Comparison of ENCODE assay signal across 16 cellular contexts in the genomic region with DNA sequence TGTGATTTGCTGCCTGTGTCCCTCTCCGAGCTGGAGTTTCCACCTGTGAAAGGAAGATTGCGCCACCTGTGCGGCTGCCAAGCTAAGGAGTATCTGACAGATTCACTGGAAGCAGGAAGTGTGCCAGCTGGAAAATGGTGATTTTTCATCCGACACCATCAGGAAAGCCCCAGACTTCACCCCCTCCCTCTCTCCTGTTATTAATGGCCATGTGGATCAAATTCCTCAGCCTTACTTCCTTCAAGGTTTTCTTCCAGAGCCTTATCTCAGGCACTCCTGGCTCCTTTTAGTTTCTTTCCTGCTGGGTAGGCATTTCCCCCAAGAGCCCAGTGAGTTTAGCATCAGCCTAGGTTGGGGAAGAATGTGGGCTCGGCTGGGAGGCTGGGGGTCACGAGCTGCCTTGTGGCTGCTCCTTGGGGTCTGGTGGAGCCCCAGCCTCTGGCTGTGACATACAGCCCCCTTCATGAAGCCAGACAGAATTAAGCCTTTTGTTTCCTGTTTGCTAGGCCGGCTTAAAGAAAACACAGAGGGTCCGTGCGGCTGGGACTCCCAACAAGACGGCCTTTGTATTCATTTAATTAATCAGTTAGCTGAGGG. TPM values are rescaled to one million over a fixed set of nuclear protein-coding genes. Genes with fewer than 3 reads are reported as not detected.
DNase-seq lines count a peak whose midpoint lies in the region; ATAC-seq and TF ChIP-seq lines count a peak whose summit lies in the region.
"Had no signal": no experiment of that assay in that cellular context is flagged by ENCODE, and none has a peak within 500 bp of the region (broad histone marks: within the 10 kb centered on the region; RNA-seq: fewer than 3 reads in every experiment).

No MANE protein-coding gene starts in this region.

- H3K4me3 ChIP-seq in SK-N-MC, result peak overlapping the region; percentile 22; the same call in 1 of the 2 replicates
- H3K4me3 ChIP-seq in kidney epithelial cell (ENCODE audit: low read depth, low read length), result no peak overlapping the region
- H3K4me3 ChIP-seq: BLaER1 had no signal

- H3K9me3 ChIP-seq in SK-N-MC (ENCODE audit: low read depth, low read length), result no peaks in the 10 kb centered on the region
- H3K9me3 ChIP-seq: BLaER1 had no signal

- ATAC-seq in GM19455 (IDR thresholded peaks at IDR 0.05; ENCODE audit: unreplicated experiment), result no peak
- ATAC-seq: activated CD8-positive, alpha-beta T cell treated with anti-CD3 and anti-CD28 coated beads, Interleukin-2, amount 10 ng/mL, durations not matched to agents 7 days and 5 days; Panc1; stimulated activated memory B cell treated with anti-CD40 and anti-IgM and Interleukin-4, amounts not matched to agents 10 μg/mL and 1 μg/mL and 100 μg/mL, for 72 hours had no signal

- TF ChIP-seq CTCF in kidney epithelial cell (IDR thresholded peaks at IDR 0.05; ENCODE audit: insufficient read depth, low read length, poor library complexity, severe bottlenecking), result no peak

- H3K27me3 ChIP-seq in kidney epithelial cell (ENCODE audit: control insufficient read depth, insufficient read depth, low read length), result peaks cover 3% of the 10 kb centered on the region
- H3K27me3 ChIP-seq: BLaER1 had no signal

- H3K27ac ChIP-seq in SK-N-MC, result no peak overlapping the region
- H3K27ac ChIP-seq: BLaER1 had no signal

- DNase-seq in HT-29 (ENCODE audit: low spot score) (peak; percentile 10), SK-N-MC (ENCODE audit: low read depth, low spot score) (no peak), kidney epithelial cell (ENCODE audit: low read depth) (peak; percentile 14), renal cortical epithelial cell (ENCODE audit: low read depth) (peak; percentile 18), NCI-H345 treated with DMSO at 0.1 percent for 48 hours (lab: John Stamatoyannopoulos, UW; ENCODE audit: unreplicated experiment) (no peak)
- no peak for DNase-seq in stimulated activated CD4-positive, alpha-beta T cell treated with anti-CD3 and anti-CD28 coated beads, Interleukin-4, amount 100 ng/mL, for 1 hour
- no peak for DNase-seq in activated CD4-positive, CD25-positive, alpha-beta regulatory T cell treated with anti-CD3 and anti-CD28 coated beads, Interleukin-2, amount 50 U/mL, for 72 hours
- DNase-seq: activated CD8-positive, alpha-beta T cell treated with anti-CD3 and anti-CD28 coated beads, Interleukin-2, amount 10 ng/mL, durations not matched to agents 7 days and 5 days; activated naive CD4-positive, alpha-beta T cell; GDM1; immature natural killer cell; Kasumi-1 had no signal

- no peaks in the 10 kb centered on the region for H3K36me3 ChIP-seq in SK-N-MC (ENCODE audit: insufficient read depth, low read length)
- no peaks in the 10 kb centered on the region for H3K36me3 ChIP-seq in kidney epithelial cell (ENCODE audit: control insufficient read depth, insufficient read depth, low read length)
- H3K36me3 ChIP-seq: BLaER1 had no signal

- no peak overlapping the region for H3K9ac ChIP-seq in SK-N-MC (ENCODE audit: insufficient read length)
- H3K9ac ChIP-seq: BLaER1 had no signal

RNA-seq across cellular contexts. Expression of a gene that starts 37.1 kb away (rescaled TPM):
- not detected in 2 replicates for total RNA-seq in HT-29 (2014; rRNA removed; shearing (Covaris generic))
- total RNA-seq in kidney epithelial cell (0.42 and 0.68 TPM in 2 replicates), renal cortical epithelial cell (not detected in 2 replicates)
- total RNA-seq: activated CD8-positive, alpha-beta T cell treated with anti-CD3 and anti-CD28 coated beads, Interleukin-2, amount 10 ng/mL, durations not matched to agents 7 days and 5 days had no signal

Comparison
In these comparisons a context has a peak if more than half of its experiments do, and no peak if none do; other contexts are left out.
1. DNase-seq: peak in HT-29 (single experiment), kidney epithelial cell (single experiment) and renal cortical epithelial cell (single experiment); none in SK-N-MC (single experiment), stimulated activated CD4-positive, alpha-beta T cell treated with anti-CD3 and anti-CD28 coated beads, Interleukin-4, amount 100 ng/mL, for 1 hour (single experiment), activated CD4-positive, CD25-positive, alpha-beta regulatory T cell treated with anti-CD3 and anti-CD28 coated beads, Interleukin-2, amount 50 U/mL, for 72 hours (single experiment) and NCI-H345 treated with DMSO at 0.1 percent for 48 hours (single experiment).